Comparison of ENCODE assay signal across 8 cellular contexts in genomic region chr13:111492958-111493357, GRCh38.
"Had no signal": no experiment of that assay in that cellular context is flagged by ENCODE, and none has a peak within 500 bp of the region (broad histone marks: within the 10 kb centered on the region; RNA-seq: fewer than 3 reads in every experiment).

No MANE protein-coding gene starts in this region.

- ATAC-seq: GM12878 had no signal

- FAIRE-seq: G401.6, GM12878, GM12891, GM12892, GM18507, GM19239 had no signal

- H3K4me3 ChIP-seq: GM12878 had no signal

- DNase-seq: GDM1, GF-D8 had no signal
